In the genomic region with DNA sequence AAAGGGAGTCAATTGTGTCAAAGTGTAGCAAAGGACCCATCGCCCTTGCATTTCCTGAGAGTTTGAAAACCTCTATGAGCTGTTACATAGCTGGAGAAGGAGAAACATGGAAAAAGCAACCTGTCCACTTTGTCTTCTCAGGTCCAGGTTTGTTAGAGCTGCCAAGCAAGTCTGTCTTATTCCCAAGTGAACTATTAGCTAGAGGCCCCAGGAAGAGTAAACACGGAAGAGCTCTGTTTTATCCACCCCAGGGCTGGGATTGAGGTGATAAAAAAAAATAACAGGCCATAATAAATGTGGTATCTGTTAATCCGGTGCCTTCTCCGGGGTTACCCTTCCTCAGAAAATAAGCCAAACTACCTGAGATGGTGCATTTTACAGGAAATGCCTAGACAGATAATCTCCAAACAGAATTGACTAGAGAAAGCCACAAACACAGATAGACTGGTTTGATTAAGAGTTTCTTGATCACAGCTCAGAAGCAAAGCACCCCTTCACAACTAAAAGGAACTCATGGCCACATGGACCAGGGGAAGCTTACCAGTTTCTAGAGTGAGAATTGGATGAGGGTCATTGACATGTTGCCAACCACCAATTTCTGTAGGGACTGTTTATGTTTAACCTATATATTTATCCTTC, we compare ENCODE assay signal across 17 cellular contexts. TPM values are rescaled to one million over a fixed set of nuclear protein-coding genes. Genes with fewer than 3 reads are reported as not detected.
A peak's percentile ranks its signal among the peaks of the same experiment; 100 is the strongest.
DNase-seq lines count a peak whose midpoint lies in the region; ATAC-seq lines count a peak whose summit lies in the region.
"Had no signal": no experiment of that assay in that cellular context is flagged by ENCODE, and none has a peak within 500 bp of the region (broad histone marks: within the 10 kb centered on the region; RNA-seq: fewer than 3 reads in every experiment).

No MANE protein-coding gene starts in this region.

- H3K27me3 ChIP-seq in CD4-positive, alpha-beta memory T cell (ENCODE audit: insufficient read depth, low read length) = no peaks in the 10 kb centered on the region
- H3K27me3 ChIP-seq: esophagus muscularis mucosa, gastrocnemius medialis, thyroid gland had no signal

- ATAC-seq in T-helper 17 cell (peak; percentile 64), HG02571 (IDR thresholded peaks at IDR 0.05; ENCODE audit: unreplicated experiment) (no peak), HG03520 (IDR thresholded peaks at IDR 0.05; ENCODE audit: unreplicated experiment) (no peak)
- ATAC-seq: activated naive CD8-positive, alpha-beta T cell treated with anti-CD3 and anti-CD28 coated beads, Interleukin-2, amount 50 U/mL, for 24 hours; gastrocnemius medialis had no signal

- intact Hi-C loops in CD4-positive, alpha-beta memory T cell (cut with micrococcal nuclease) = no loop called here

- DNase-seq in CD4-positive, alpha-beta memory T cell = peak in 4 of 5 donors; percentile 4 to 24 (median 13)
- DNase-seq in DMS53 (lab: John Stamatoyannopoulos, UW) (peak; percentile 74), T-helper 17 cell (no peak), mucosa of gallbladder (ENCODE audit: low spot score) (peak; percentile 18), kidney glomerular epithelial cell (lab: John Stamatoyannopoulos, UW) (no peak)
- DNase-seq: activated B cell treated with CpG ODN at 0.5 μM for 24 hours; activated naive CD8-positive, alpha-beta T cell treated with anti-CD3 and anti-CD28 coated beads, Interleukin-2, amount 50 U/mL, for 24 hours; effector memory CD4-positive, alpha-beta T cell; gastrocnemius medialis; NCI-H510A; stimulated activated CD4-positive, alpha-beta T cell treated with anti-CD3 and anti-CD28 coated beads, Interleukin-2, amount 100 ng/mL, for 48 hours; thyroid gland had no signal

- no peak overlapping the region for H3K4me3 ChIP-seq in CD4-positive, alpha-beta memory T cell (ENCODE audit: low read length in 2 of 2)
- H3K4me3 ChIP-seq: esophagus muscularis mucosa, gastrocnemius medialis, skin epidermis, thyroid gland had no signal

- H3K4me1 ChIP-seq in CD4-positive, alpha-beta memory T cell (ENCODE audit: insufficient read depth, low read length) = peaks cover 13% of the 10 kb centered on the region
- H3K4me1 ChIP-seq: esophagus muscularis mucosa, gastrocnemius medialis, thyroid gland had no signal

- peaks cover 0 to 2% (median 0%) of the 10 kb centered on the region in 8 donors for H3K9me3 Mint-ChIP-seq in CD4-positive, alpha-beta memory T cell
- H3K9me3 Mint-ChIP-seq: activated B cell treated with CpG ODN at 0.5 μM for 24 hours; activated naive CD8-positive, alpha-beta T cell treated with anti-CD3 and anti-CD28 coated beads, Interleukin-2, amount 50 U/mL, for 24 hours; CD4-positive, CD25-positive, alpha-beta regulatory T cell had no signal

- CTCF ChIA-PET in CD4-positive, alpha-beta memory T cell (lab: Charles Lee; ENCODE audit: partially characterized antibody) = interaction anchor here (1.0 to 1.1 kb wide), 2 partner anchors 11 to 118 kb away, joined by 3 read pairs; no protein-coding TSS in a partner anchor

- peaks cover 11 to 18% (median 14%) of the 10 kb centered on the region in 4 donors for H3K4me1 Mint-ChIP-seq in CD4-positive, alpha-beta memory T cell
- peaks cover 13% of the 10 kb centered on the region for H3K4me1 Mint-ChIP-seq in T-helper 17 cell
- H3K4me1 Mint-ChIP-seq: activated B cell treated with CpG ODN at 0.5 μM for 24 hours had no signal

- POLR2A ChIA-PET in CD4-positive, alpha-beta memory T cell (lab: Charles Lee; ENCODE audit: partially characterized antibody) = interaction anchor here (0.7 kb wide), 1 partner anchor 36 kb away, joined by 3 read pairs; a partner anchor contains a TSS

- peak overlapping the region in 2 of 8 donors; percentile 3 to 35 for H3K4me3 Mint-ChIP-seq in CD4-positive, alpha-beta memory T cell
- no peak overlapping the region for H3K4me3 Mint-ChIP-seq in T-helper 17 cell
- H3K4me3 Mint-ChIP-seq: activated B cell treated with CpG ODN at 0.5 μM for 24 hours; activated naive CD8-positive, alpha-beta T cell treated with anti-CD3 and anti-CD28 coated beads, Interleukin-2, amount 50 U/mL, for 24 hours; CD4-positive, CD25-positive, alpha-beta regulatory T cell had no signal

- H3K27ac ChIP-seq in CD4-positive, alpha-beta memory T cell (ENCODE audit: low read depth, low read length) = no peak overlapping the region
- H3K27ac ChIP-seq: esophagus muscularis mucosa, gastrocnemius medialis, skin epidermis, thyroid gland had no signal

- no peaks in the 10 kb centered on the region for H3K9me3 ChIP-seq in CD4-positive, alpha-beta memory T cell (ENCODE audit: control insufficient read depth in 1 of 2, low read length in 2 of 2)
- peaks cover 3% of the 10 kb centered on the region for H3K9me3 ChIP-seq in T-helper 17 cell (ENCODE audit: control insufficient read depth, low read length, poor library complexity, severe bottlenecking)
- H3K9me3 ChIP-seq: esophagus muscularis mucosa, gastrocnemius medialis, thyroid gland had no signal

- H3K27ac Mint-ChIP-seq in CD4-positive, alpha-beta memory T cell = peak overlapping the region in 6 of 7 donors; percentile 31 to 69 (median 48)
- no peak overlapping the region for H3K27ac Mint-ChIP-seq in T-helper 17 cell
- H3K27ac Mint-ChIP-seq: activated B cell treated with CpG ODN at 0.5 μM for 24 hours; activated naive CD8-positive, alpha-beta T cell treated with anti-CD3 and anti-CD28 coated beads, Interleukin-2, amount 50 U/mL, for 24 hours had no signal

- no peaks in the 10 kb centered on the region for H3K36me3 ChIP-seq in CD4-positive, alpha-beta memory T cell (ENCODE audit: insufficient read depth, low read length)
- H3K36me3 ChIP-seq: esophagus muscularis mucosa, gastrocnemius medialis, thyroid gland had no signal

- H3K27me3 Mint-ChIP-seq in CD4-positive, alpha-beta memory T cell = peaks cover 0 to 5% of the 10 kb centered on the region in 2 donors
- peaks cover 17% of the 10 kb centered on the region for H3K27me3 Mint-ChIP-seq in T-helper 17 cell
- H3K27me3 Mint-ChIP-seq: activated naive CD8-positive, alpha-beta T cell treated with anti-CD3 and anti-CD28 coated beads, Interleukin-2, amount 50 U/mL, for 24 hours had no signal

- H3K36me3 Mint-ChIP-seq in CD4-positive, alpha-beta memory T cell = no peaks in the 10 kb centered on the region
- H3K36me3 Mint-ChIP-seq in T-helper 17 cell (ENCODE audit: low read depth) = no peaks in the 10 kb centered on the region
- H3K36me3 Mint-ChIP-seq: CD4-positive, CD25-positive, alpha-beta regulatory T cell had no signal

RNA-seq across cellular contexts. Expression of a gene that starts 35.9 kb away (rescaled TPM):
- total RNA-seq in CD4-positive, alpha-beta memory T cell = 10 to 100 TPM; 34.9 to 36.9 TPM
- polyA plus RNA-seq in CD4-positive, alpha-beta memory T cell = 1 to 10 TPM; 3.9 to 8.8 TPM
- total RNA-seq in T-helper 17 cell (10 to 100 TPM; 30.1 to 30.7 TPM), mucosa of gallbladder (33.8 TPM)

Comparison
In these comparisons a context has a peak if more than half of its experiments do, and no peak if none do; other contexts are left out.
1. DNase-seq: peak in CD4-positive, alpha-beta memory T cell (4 of 5), DMS53 (single experiment) and mucosa of gallbladder (single experiment); none in T-helper 17 cell (0 of 3) and kidney glomerular epithelial cell (single experiment).